8 cellular contexts compared by ENCODE assay signal in the genomic region with DNA sequence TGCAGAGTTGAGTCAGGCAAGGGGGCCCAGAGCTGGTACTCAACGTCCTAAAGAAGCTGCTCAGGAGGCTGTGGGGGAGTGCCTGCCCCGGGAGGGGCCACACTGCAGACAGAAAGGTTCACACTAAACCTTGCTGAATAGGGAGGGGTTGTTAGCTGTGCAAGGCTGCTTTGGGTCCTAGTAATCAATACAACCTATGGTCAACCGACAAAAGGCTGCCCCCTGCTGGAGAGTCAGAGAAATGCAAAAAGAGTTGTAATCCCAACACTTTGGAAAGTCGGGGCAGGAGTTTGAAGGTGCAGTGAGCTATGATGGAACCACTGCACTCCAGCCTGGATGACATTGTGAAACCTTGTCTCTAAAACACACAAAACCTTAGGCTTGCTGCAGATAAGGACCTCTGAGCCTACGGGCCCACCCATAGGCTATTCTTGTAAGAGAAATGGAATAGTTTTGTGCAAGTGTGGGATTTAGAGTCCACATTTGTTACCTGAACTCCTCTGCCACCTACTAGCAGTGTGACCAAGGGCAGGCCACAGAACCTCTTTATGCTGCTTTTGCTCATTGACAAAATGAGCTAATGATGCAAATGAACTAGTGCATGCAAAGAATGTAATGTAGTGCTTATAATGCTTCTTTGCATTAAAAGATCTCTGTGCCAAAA.
DNase-seq lines count a peak whose midpoint lies in the region; ATAC-seq and TF ChIP-seq lines count a peak whose summit lies in the region.

No MANE protein-coding gene starts in this region.

- no peak overlapping the region for H2AFZ ChIP-seq in HCT116 (ENCODE audit: low read depth, low read length, poor library complexity, severe bottlenecking)

- no peaks in the 10 kb centered on the region for H3K9me3 Mint-ChIP-seq in activated CD4-positive, alpha-beta T cell treated with anti-CD3 and anti-CD28 coated beads for 36 hours (ENCODE audit: low read depth)

- no peak overlapping the region for H3K4me3 Mint-ChIP-seq in activated CD4-positive, alpha-beta T cell treated with anti-CD3 and anti-CD28 coated beads for 36 hours

- BruUV-seq in HCT116 (replicated peaks; lab: Mats Ljungman, UMichigan): no TSS peak

- no peaks in the 10 kb centered on the region for H3K79me2 ChIP-seq in HCT116 (ENCODE audit: insufficient read depth, low read length)

- H3K27me3 ChIP-seq in HCT116 (ENCODE audit: insufficient read depth, low read length) (no peaks in the 10 kb centered on the region), right lobe of liver (no peaks in the 10 kb centered on the region)

- H3K27me3 Mint-ChIP-seq in activated CD4-positive, alpha-beta T cell treated with anti-CD3 and anti-CD28 coated beads for 36 hours: peaks cover 2% of the 10 kb centered on the region

- RAD21 ChIA-PET in HCT116 (lab: Charles Lee; ENCODE audit: low non-redundant PET in 1 of 2, low total read pairs in 2 of 2, uncharacterized antibody in 2 of 2, unreplicated experiment in 2 of 2): interaction anchor here (1.0 to 1.4 kb wide), 3 partner anchors 454 to 460 kb away, joined by 3 to 5 read pairs (median 4); a partner anchor contains a TSS

- no peaks in the 10 kb centered on the region for H3K9me3 ChIP-seq in HCT116 (ENCODE audit: control insufficient read depth in 1 of 2, insufficient read depth in 1 of 2, low read depth in 1 of 2, low read length in 2 of 2)
- no peaks in the 10 kb centered on the region for H3K9me3 ChIP-seq in right lobe of liver

- no peaks in the 10 kb centered on the region for H3K9me2 ChIP-seq in HCT116 (ENCODE audit: insufficient read depth)

- H3K4me1 Mint-ChIP-seq in activated CD4-positive, alpha-beta T cell treated with anti-CD3 and anti-CD28 coated beads for 36 hours: no peaks in the 10 kb centered on the region

- TF ChIP-seq RAD21 in HCT116 (IDR thresholded peaks at IDR 0.05; ENCODE audit: low read depth): peak; percentile 86

- H3K27ac Mint-ChIP-seq in activated CD4-positive, alpha-beta T cell treated with anti-CD3 and anti-CD28 coated beads for 36 hours: no peak overlapping the region

- no peak overlapping the region for H3K4me2 ChIP-seq in HCT116 (ENCODE audit: low read length)

- WGBS in right lobe of liver (ENCODE audit: insufficient coverage, low coverage, low lambda C conversion rate, missing lambda C conversion rate): 18% methylated on average over 4 of the region's 5 CpGs

- peak; percentile 71 to 88 (median 76) for TF ChIP-seq CTCF in HCT116 (IDR thresholded peaks at IDR 0.05 in 2 of 3, conservative IDR thresholded peaks at IDR 0.05 in 1 of 3; ENCODE audit: borderline replicate concordance in 1 of 3, insufficient read depth in 1 of 3, low read depth in 2 of 3, low read length in 2 of 3)
- TF ChIP-seq CTCF in choroid plexus epithelial cell (conservative IDR thresholded peaks at IDR 0.05; ENCODE audit: low read depth, low read length): peak; percentile 84
- peak; percentile 77 to 86 (median 82) for TF ChIP-seq CTCF in right lobe of liver (IDR thresholded peaks at IDR 0.05)

- H3K4me3 ChIP-seq in HCT116 (replicated peaks in 1 of 2; ENCODE audit: low read depth in 1 of 2, low read length in 2 of 2) (no peak overlapping the region), choroid plexus epithelial cell (ENCODE audit: low read depth, low read length) (no peak overlapping the region), right lobe of liver (no peak overlapping the region)

- H3K4me1 ChIP-seq in HCT116 (ENCODE audit: control insufficient read depth in 1 of 2, insufficient read depth in 2 of 2, low read length in 2 of 2): no peaks in the 10 kb centered on the region
- no peaks in the 10 kb centered on the region for H3K4me1 ChIP-seq in right lobe of liver

- TF ChIP-seq POLR2A in HCT116 (IDR thresholded peaks at IDR 0.05; ENCODE audit: borderline replicate concordance, extremely low read depth, insufficient read depth, insufficient read length) (no peak), right lobe of liver (IDR thresholded peaks at IDR 0.05) (no peak)

- H3K27ac ChIP-seq in HCT116 (ENCODE audit: low read depth, low read length) (no peak overlapping the region), right lobe of liver (no peak overlapping the region)

- no peaks in the 10 kb centered on the region for H4K20me1 ChIP-seq in HCT116 (ENCODE audit: insufficient read depth)

- ATAC-seq in HCT116 (peak; percentile 83), right lobe of liver (peak; percentile 81 to 91 (median 88)), HG02970 (IDR thresholded peaks at IDR 0.05; ENCODE audit: low FRiP score, unreplicated experiment) (no peak)
- peak; percentile 65 for ATAC-seq in activated CD4-positive, alpha-beta T cell treated with anti-CD3 and anti-CD28 coated beads for 36 hours

- intact Hi-C loops in HCT116 (cut with micrococcal nuclease) (loop anchor here (1.0 kb wide), 3 partner anchors 445 to 598 kb away; no protein-coding TSS in a partner anchor), right lobe of liver (cut with DNase I) (loop anchor here (5.0 to 10.0 kb wide), 3 partner anchors 448 to 601 kb away; no protein-coding TSS in a partner anchor)
- intact Hi-C loops in activated CD4-positive, alpha-beta T cell treated with anti-CD3 and anti-CD28 coated beads for 36 hours (cut with DNase I, micrococcal nuclease): loop anchor here (1.0 to 5.0 kb wide), 4 partner anchors 298 to 598 kb away; a partner anchor contains a TSS

- H3K36me3 Mint-ChIP-seq in activated CD4-positive, alpha-beta T cell treated with anti-CD3 and anti-CD28 coated beads for 36 hours (ENCODE audit: low read depth): no peaks in the 10 kb centered on the region

- H3K9ac ChIP-seq in HCT116 (ENCODE audit: low read length): no peak overlapping the region

- DNase-seq in EL (peak; percentile 54), HCT116 (ENCODE audit: low read depth, low spot score) (peak; percentile 34), NCI-H2196 treated with DMSO at 0.1 percent for 48 hours (lab: John Stamatoyannopoulos, UW; ENCODE audit: unreplicated experiment) (peak; percentile 24), choroid plexus epithelial cell (ENCODE audit: low read depth) (peak; percentile 66), right lobe of liver (peak; percentile 40 to 66 (median 57))
- peak; percentile 81 for DNase-seq in activated CD4-positive, alpha-beta T cell treated with anti-CD3 and anti-CD28 coated beads for 36 hours
- DNase-seq in stimulated activated CD8-positive, alpha-beta memory T cell treated with anti-CD3 and anti-CD28 coated beads, Interleukin-15, amount 100 ng/mL, for 1 hour (ENCODE audit: low read depth): peak; percentile 39

- H3K36me3 ChIP-seq in HCT116 (ENCODE audit: control insufficient read depth in 1 of 2, insufficient read depth in 2 of 2, low read length in 2 of 2) (peaks cover under 1 to 11% of the 10 kb centered on the region in 2 experiments; a peak in 2 of 4 replicates), right lobe of liver (peaks cover 0 to 3% (median 0%) of the 10 kb centered on the region in 4 donors)

- CTCF ChIA-PET in HCT116 (lab: Charles Lee): interaction anchor here (0.6 to 2.8 kb wide), 16 partner anchors 8 to 599 kb away, joined by 3 to 13 read pairs (median 4); a partner anchor contains a TSS
- CTCF ChIA-PET in activated CD4-positive, alpha-beta T cell treated with anti-CD3 and anti-CD28 coated beads for 36 hours (lab: Charles Lee): interaction anchor here (0.6 to 3.1 kb wide), 34 partner anchors 9 to 608 kb away, joined by 3 to 27 read pairs (median 3); a partner anchor contains a TSS

- POLR2A ChIA-PET in HCT116 (lab: Charles Lee): no interaction called here
- POLR2A ChIA-PET in activated CD4-positive, alpha-beta T cell treated with anti-CD3 and anti-CD28 coated beads for 36 hours (lab: Charles Lee): no interaction called here

TF ChIP-seq in HCT116, 20 proteins besides CTCF, POLR2A, EP300 and RAD21:
- TF ChIP-seq CBX3 (IDR thresholded peaks at IDR 0.05; ENCODE audit: low read depth): no peak
- TF ChIP-seq ELF1 (IDR thresholded peaks at IDR 0.05; ENCODE audit: borderline replicate concordance, low read depth): no peak
- TF ChIP-seq EGR1 (IDR thresholded peaks at IDR 0.05; ENCODE audit: low read depth): no peak
- TF ChIP-seq JUND (IDR thresholded peaks at IDR 0.05): no peak
- TF ChIP-seq, protein P1, sequence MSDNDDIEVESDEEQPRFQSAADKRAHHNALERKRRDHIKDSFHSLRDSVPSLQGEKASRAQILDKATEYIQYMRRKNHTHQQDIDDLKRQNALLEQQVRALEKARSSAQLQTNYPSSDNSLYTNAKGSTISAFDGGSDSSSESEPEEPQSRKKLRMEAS (IDR thresholded peaks at IDR 0.05): no peak
- TF ChIP-seq FOSL1 (IDR thresholded peaks at IDR 0.05; ENCODE audit: low read depth): no peak
- TF ChIP-seq EZH2phosphoT487 (IDR thresholded peaks at IDR 0.05; ENCODE audit: borderline replicate concordance): no peak
- no peak for TF ChIP-seq ZFX (IDR thresholded peaks at IDR 0.05)
- no peak for TF ChIP-seq CEBPB (IDR thresholded peaks at IDR 0.05; ENCODE audit: low read depth)
- TF ChIP-seq EZH2 (IDR thresholded peaks at IDR 0.05): no peak
- TF ChIP-seq, protein P2, sequence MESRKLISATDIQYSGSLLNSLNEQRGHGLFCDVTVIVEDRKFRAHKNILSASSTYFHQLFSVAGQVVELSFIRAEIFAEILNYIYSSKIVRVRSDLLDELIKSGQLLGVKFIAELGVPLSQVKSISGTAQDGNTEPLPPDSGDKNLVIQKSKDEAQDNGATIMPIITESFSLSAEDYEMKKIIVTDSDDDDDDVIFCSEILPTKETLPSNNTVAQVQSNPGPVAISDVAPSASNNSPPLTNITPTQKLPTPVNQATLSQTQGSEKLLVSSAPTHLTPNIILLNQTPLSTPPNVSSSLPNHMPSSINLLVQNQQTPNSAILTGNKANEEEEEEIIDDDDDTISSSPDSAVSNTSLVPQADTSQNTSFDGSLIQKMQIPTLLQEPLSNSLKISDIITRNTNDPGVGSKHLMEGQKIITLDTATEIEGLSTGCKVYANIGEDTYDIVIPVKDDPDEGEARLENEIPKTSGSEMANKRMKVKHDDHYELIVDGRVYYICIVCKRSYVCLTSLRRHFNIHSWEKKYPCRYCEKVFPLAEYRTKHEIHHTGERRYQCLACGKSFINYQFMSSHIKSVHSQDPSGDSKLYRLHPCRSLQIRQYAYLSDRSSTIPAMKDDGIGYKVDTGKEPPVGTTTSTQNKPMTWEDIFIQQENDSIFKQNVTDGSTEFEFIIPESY (IDR thresholded peaks at IDR 0.05; ENCODE audit: extremely low read depth, insufficient replicate concordance, low read length): no peak
- no peak for TF ChIP-seq POLR2AphosphoS5 (IDR thresholded peaks at IDR 0.05; ENCODE audit: low read depth, low read length)
- TF ChIP-seq SRF (IDR thresholded peaks at IDR 0.05; ENCODE audit: low read depth): no peak
- TF ChIP-seq YY1 (IDR thresholded peaks at IDR 0.05; ENCODE audit: extremely low read depth, insufficient replicate concordance, low read depth, low read length): no peak

Comparison
In these comparisons a context has a peak if more than half of its experiments do, and no peak if none do; other contexts are left out.
1. DNase-seq: peak in every context shown above with its lines; median percentile 81 in activated CD4-positive, alpha-beta T cell treated with anti-CD3 and anti-CD28 coated beads for 36 hours; 66 in choroid plexus epithelial cell; 57 in right lobe of liver; 54 in EL; 39 in stimulated activated CD8-positive, alpha-beta memory T cell treated with anti-CD3 and anti-CD28 coated beads, Interleukin-15, amount 100 ng/mL, for 1 hour; 34 in HCT116; 24 in NCI-H2196 treated with DMSO at 0.1 percent for 48 hours.